In genomic region chr3:138944842-138945645, GRCh38 we compare ENCODE assay signal across 8 cellular contexts. TPM values are rescaled to one million over a fixed set of nuclear protein-coding genes. Genes with fewer than 3 reads are reported as not detected.
DNase-seq lines count a peak whose midpoint lies in the region; TF ChIP-seq lines count a peak whose summit lies in the region.

No MANE protein-coding gene starts in this region.

- peak overlapping the region; percentile 48 for H3K4me2 ChIP-seq in H9 (ENCODE audit: insufficient read depth, insufficient read length, low read length)

- DNase-seq in H9, result peak; percentile 75
- DNase-seq in erythroblast (lab: John Stamatoyannopoulos, UW), result peak; percentile 26 to 30
- peak; percentile 27 for DNase-seq in progenitor cell of endocrine pancreas (ENCODE audit: low spot score, unreplicated experiment)
- no peak for DNase-seq in GM10266 (ENCODE audit: extremely low spot score)
- no peak for DNase-seq in SIG-M5 treated with dmso at 0.1 percent for 504 hours (lab: John Stamatoyannopoulos, UW; ENCODE audit: unreplicated experiment)
- no peak for DNase-seq in KG1 (lab: John Stamatoyannopoulos, UW)
- no peak for DNase-seq in NOMO-1 treated with dmso at 0.1 percent for 144 hours (lab: John Stamatoyannopoulos, UW; ENCODE audit: unreplicated experiment)

- H2BK5ac ChIP-seq in H9 (ENCODE audit: insufficient read length, low read length), result no peak overlapping the region

- H3K4me1 ChIP-seq in H9 (ENCODE audit: insufficient read depth, low read length), result peaks cover 2% of the 10 kb centered on the region; the same call in 1 of the 2 replicates

- H3K27me3 ChIP-seq in H9 (ENCODE audit: insufficient read depth, low read length), result peaks cover 71% of the 10 kb centered on the region

- H2BK12ac ChIP-seq in H9 (ENCODE audit: insufficient read length, low read depth, low read length), result no peak overlapping the region

- H3K4me1 Mint-ChIP-seq in H9, result peaks cover 36 to 48% of the 10 kb centered on the region in 2 experiments
- peaks cover 24% of the 10 kb centered on the region for H3K4me1 Mint-ChIP-seq in T-helper 1 cell treated with Interleukin-12 subunit alpha and Interleukin-12 subunit beta and Interleukin-4 antibody, amounts not matched to agents 30 μg/mL and 1 μg/mL, for 36 hours (ENCODE audit: low read depth)
- peaks cover 11% of the 10 kb centered on the region for H3K4me1 Mint-ChIP-seq in progenitor cell of endocrine pancreas (ENCODE audit: low read depth)

- H2AFZ ChIP-seq in H9 (ENCODE audit: low read length), result no peak overlapping the region

- no peak overlapping the region for H4K91ac ChIP-seq in H9 (ENCODE audit: insufficient read length, low read depth, low read length)

- H3K18ac ChIP-seq in H9 (ENCODE audit: insufficient read length, low read depth, low read length), result no peak overlapping the region

- no peak overlapping the region for H2BK20ac ChIP-seq in H9 (ENCODE audit: low read depth, low read length, poor library complexity, severe bottlenecking)

- no peak overlapping the region for H2BK120ac ChIP-seq in H9 (ENCODE audit: low read depth, low read length, poor library complexity, severe bottlenecking)

- no peak overlapping the region for H3K23ac ChIP-seq in H9 (ENCODE audit: insufficient read length, low read depth, low read length)

- no peak overlapping the region for H3K27ac ChIP-seq in H9 (ENCODE audit: insufficient read length, low read depth, low read length)

- H4K5ac ChIP-seq in H9 (ENCODE audit: insufficient read length, low read depth, low read length), result no peak overlapping the region

- no peak for TF ChIP-seq POLR2A in erythroblast (IDR thresholded peaks at IDR 0.05; ENCODE audit: low read length)

- no peak overlapping the region for H2BK15ac ChIP-seq in H9 (ENCODE audit: low read depth, low read length)

- H3K27me3 Mint-ChIP-seq in H9 (ENCODE audit: low read depth) (peaks cover 98% of the 10 kb centered on the region), progenitor cell of endocrine pancreas (peaks cover 89% of the 10 kb centered on the region)
- H3K27me3 Mint-ChIP-seq in T-helper 1 cell treated with Interleukin-12 subunit alpha and Interleukin-12 subunit beta and Interleukin-4 antibody, amounts not matched to agents 30 μg/mL and 1 μg/mL, for 36 hours (ENCODE audit: low read depth), result peaks cover 82% of the 10 kb centered on the region

- H3K9ac ChIP-seq in H9 (ENCODE audit: extremely low read depth, insufficient read length, low read length), result no peak overlapping the region

- no peak overlapping the region for H2AK5ac ChIP-seq in H9 (ENCODE audit: insufficient read length, low read length)

- peaks cover 21% of the 10 kb centered on the region for H3K23me2 ChIP-seq in H9 (ENCODE audit: insufficient read length, low read depth, low read length, poor library complexity, severe bottlenecking)

- no peak overlapping the region for H3K27ac Mint-ChIP-seq in H9
- H3K27ac Mint-ChIP-seq in T-helper 1 cell treated with Interleukin-12 subunit alpha and Interleukin-12 subunit beta and Interleukin-4 antibody, amounts not matched to agents 30 μg/mL and 1 μg/mL, for 36 hours, result peak overlapping the region; percentile 67
- H3K27ac Mint-ChIP-seq in progenitor cell of endocrine pancreas, result no peak overlapping the region

- no peak for TF ChIP-seq CTCF in H9 (conservative IDR thresholded peaks at IDR 0.05)
- no peak for TF ChIP-seq CTCF in progenitor cell of endocrine pancreas (IDR thresholded peaks at IDR 0.05; ENCODE audit: unreplicated experiment)
- no peak for TF ChIP-seq CTCF in GM10266 (IDR thresholded peaks at IDR 0.05; ENCODE audit: control insufficient read depth, insufficient read depth, low read depth, missing control alignments)

- no peaks in the 10 kb centered on the region for H3K79me1 ChIP-seq in H9 (ENCODE audit: insufficient read depth, low read depth, low read length, poor library complexity, severe bottlenecking)

- no CpG with 5 or more reads among the region's 83 CpGs for WGBS in H9 (ENCODE audit: extremely low coverage, insufficient read length, low lambda C conversion rate)

- H3K9me3 Mint-ChIP-seq in H9, result peaks cover 0 to 7% of the 10 kb centered on the region in 2 experiments; a peak in 3 of 5 replicates
- H3K9me3 Mint-ChIP-seq in T-helper 1 cell treated with Interleukin-12 subunit alpha and Interleukin-12 subunit beta and Interleukin-4 antibody, amounts not matched to agents 30 μg/mL and 1 μg/mL, for 36 hours, result no peaks in the 10 kb centered on the region
- H3K9me3 Mint-ChIP-seq in progenitor cell of endocrine pancreas (ENCODE audit: low read depth), result no peaks in the 10 kb centered on the region

- H3K14ac ChIP-seq in H9 (ENCODE audit: insufficient read depth, low read length), result no peak overlapping the region; the same call in 1 of the 2 replicates

- H3K36me3 Mint-ChIP-seq in H9 (ENCODE audit: insufficient read depth in 1 of 3, low read depth in 3 of 3), result no peaks in the 10 kb centered on the region; a peak in 2 of 7 replicates
- H3K36me3 Mint-ChIP-seq in T-helper 1 cell treated with Interleukin-12 subunit alpha and Interleukin-12 subunit beta and Interleukin-4 antibody, amounts not matched to agents 30 μg/mL and 1 μg/mL, for 36 hours (ENCODE audit: low read depth), result peaks cover 5% of the 10 kb centered on the region
- H3K36me3 Mint-ChIP-seq in progenitor cell of endocrine pancreas (ENCODE audit: insufficient read depth), result no peaks in the 10 kb centered on the region

- H4K20me1 ChIP-seq in H9 (ENCODE audit: control insufficient read depth, insufficient read depth, insufficient read length), result no peaks in the 10 kb centered on the region

- no peak overlapping the region for H3T11ph ChIP-seq in H9 (ENCODE audit: low read length)

- no peaks in the 10 kb centered on the region for H3K79me2 ChIP-seq in H9 (ENCODE audit: insufficient read depth, low read length)

- H3K9me3 ChIP-seq in H9 (ENCODE audit: control insufficient read depth, low read depth, low read length), result no peaks in the 10 kb centered on the region

- H3K4me3 Mint-ChIP-seq in H9 (peak overlapping the region; percentile 51 to 79), progenitor cell of endocrine pancreas (ENCODE audit: low read depth) (peak overlapping the region; percentile 58)
- H3K4me3 Mint-ChIP-seq in T-helper 1 cell treated with Interleukin-12 subunit alpha and Interleukin-12 subunit beta and Interleukin-4 antibody, amounts not matched to agents 30 μg/mL and 1 μg/mL, for 36 hours, result peak overlapping the region; percentile 85

- H3K56ac ChIP-seq in H9 (ENCODE audit: insufficient read length, low read depth, low read length), result no peak overlapping the region

- H3K4ac ChIP-seq in H9 (ENCODE audit: low read depth, low read length), result no peak overlapping the region

- no peak overlapping the region for H4K8ac ChIP-seq in H9 (replicated peaks; ENCODE audit: insufficient read length, low read depth, low read length)

RNA-seq across cellular contexts. Expression of gene FOXL2, which starts 1.9 kb away (rescaled TPM):
- total RNA-seq in H9 (2021) (0.22 and 0.29 TPM in 2 replicates), progenitor cell of endocrine pancreas (0.09 and 0.12 TPM in 2 replicates)

RNA-seq across cellular contexts. Expression of gene FOXL2NB, which starts 2.0 kb away (rescaled TPM):
- total RNA-seq in H9 (2021), result 0.31 and 0.55 TPM in 2 replicates
- total RNA-seq in progenitor cell of endocrine pancreas, result not detected in 2 replicates

Comparison
In these comparisons a context has a peak if more than half of its experiments do, and no peak if none do; other contexts are left out.
1. DNase-seq: peak in H9 (single experiment), erythroblast (2 of 2) and progenitor cell of endocrine pancreas (single experiment); none in GM10266 (single experiment), SIG-M5 treated with dmso at 0.1 percent for 504 hours (single experiment), KG1 (single experiment) and NOMO-1 treated with dmso at 0.1 percent for 144 hours (single experiment).
2. Peak in every context shown above with its lines, with median percentiles within 50 percentile points of each other: H3K4me3 Mint-ChIP-seq.